In genomic region chr7:137879357-137880158, GRCh38 we compare ENCODE assay signal across 11 cellular contexts. TPM values are rescaled to one million over a fixed set of nuclear protein-coding genes. Genes with fewer than 3 reads are reported as not detected.
DNase-seq lines count a peak whose midpoint lies in the region; ATAC-seq and TF ChIP-seq lines count a peak whose summit lies in the region.
"Had no signal": no experiment of that assay in that cellular context is flagged by ENCODE, and none has a peak within 500 bp of the region (broad histone marks: within the 10 kb centered on the region; RNA-seq: fewer than 3 reads in every experiment).

No MANE protein-coding gene starts in this region.

- ATAC-seq in activated T-cell treated with anti-CD3 and anti-CD28 coated beads, Interleukin-2, amount 50 U/mL, for 72 hours (replicated peaks in 1 of 2), result peak; percentile 70 to 71
- no peak for ATAC-seq in activated T-cell treated with anti-CD3 and anti-CD28 coated beads, Interleukin-2, amount 50 U/mL, for 4 hours
- ATAC-seq in HG02588 (IDR thresholded peaks at IDR 0.05; ENCODE audit: unreplicated experiment) (no peak), GM19455 (IDR thresholded peaks at IDR 0.05; ENCODE audit: unreplicated experiment) (no peak)

- peak; percentile 52 to 70 for DNase-seq in activated T-cell treated with anti-CD3 and anti-CD28 coated beads, Interleukin-2, amount 50 U/mL, for 72 hours
- DNase-seq in activated T-cell treated with anti-CD3 and anti-CD28 coated beads, Interleukin-2, amount 50 U/mL, for 4 hours, result no peak
- no peak for DNase-seq in activated T-helper 2 cell treated with anti-CD3 and anti-CD28 coated beads, Interferon-gamma antibody, Interleukin-2, Interleukin-4, amounts not matched to agents 10 μg/mL and 5 μg/mL and 100 μg/mL, durations not matched to agents 14 hours and 24 hours and 36 hours (ENCODE audit: low spot score)
- no peak for DNase-seq in suprapubic skin (ENCODE audit: low spot score in 2 of 2)
- DNase-seq in NCI-H187 treated with DMSO at 0.1 percent for 48 hours (lab: John Stamatoyannopoulos, UW), result no peak
- DNase-seq: activated naive CD4-positive, alpha-beta T cell treated with anti-CD3 and anti-CD28 coated beads, Interleukin-2, amount 50 U/mL, for 16 hours; BE2C; Karpas-422 had no signal

- H3K9me3 Mint-ChIP-seq in activated T-cell treated with anti-CD3 and anti-CD28 coated beads, Interleukin-2, amount 50 U/mL, for 72 hours, result no peaks in the 10 kb centered on the region
- H3K9me3 Mint-ChIP-seq in activated T-cell treated with anti-CD3 and anti-CD28 coated beads, Interleukin-2, amount 50 U/mL, for 4 hours, result no peaks in the 10 kb centered on the region
- no peaks in the 10 kb centered on the region for H3K9me3 Mint-ChIP-seq in activated T-helper 2 cell treated with anti-CD3 and anti-CD28 coated beads, Interferon-gamma antibody, Interleukin-2, Interleukin-4, amounts not matched to agents 10 μg/mL and 5 μg/mL and 100 μg/mL, durations not matched to agents 14 hours and 24 hours and 36 hours

- TF ChIP-seq CTCF in suprapubic skin (IDR thresholded peaks at IDR 0.05), result no peak

- peak overlapping the region; percentile 52 for H3K27ac ChIP-seq in iPS-20b (ENCODE audit: low read length)
- H3K27ac ChIP-seq in suprapubic skin, result peak overlapping the region; percentile 58

- peak overlapping the region; percentile 63; the same call in 1 of the 2 replicates for H3K9ac ChIP-seq in iPS-20b (ENCODE audit: low read depth, low read length)

- intact Hi-C loops in activated T-helper 2 cell treated with anti-CD3 and anti-CD28 coated beads, Interferon-gamma antibody, Interleukin-2, Interleukin-4, amounts not matched to agents 10 μg/mL and 5 μg/mL and 100 μg/mL, durations not matched to agents 14 hours and 24 hours and 36 hours (cut with micrococcal nuclease), result no loop called here

- peak overlapping the region; percentile 55 to 72 for H3K4me3 Mint-ChIP-seq in activated T-cell treated with anti-CD3 and anti-CD28 coated beads, Interleukin-2, amount 50 U/mL, for 72 hours
- no peak overlapping the region for H3K4me3 Mint-ChIP-seq in activated T-cell treated with anti-CD3 and anti-CD28 coated beads, Interleukin-2, amount 50 U/mL, for 4 hours
- no peak overlapping the region for H3K4me3 Mint-ChIP-seq in activated T-helper 2 cell treated with anti-CD3 and anti-CD28 coated beads, Interferon-gamma antibody, Interleukin-2, Interleukin-4, amounts not matched to agents 10 μg/mL and 5 μg/mL and 100 μg/mL, durations not matched to agents 14 hours and 24 hours and 36 hours (ENCODE audit: low read depth)

- WGBS in suprapubic skin, result 74% methylated on average over 20 of the region's 20 CpGs

- H3K27me3 Mint-ChIP-seq in activated T-cell treated with anti-CD3 and anti-CD28 coated beads, Interleukin-2, amount 50 U/mL, for 72 hours (ENCODE audit: low read depth), result no peaks in the 10 kb centered on the region
- no peaks in the 10 kb centered on the region for H3K27me3 Mint-ChIP-seq in activated T-cell treated with anti-CD3 and anti-CD28 coated beads, Interleukin-2, amount 50 U/mL, for 4 hours (ENCODE audit: low read depth)
- H3K27me3 Mint-ChIP-seq in activated T-helper 2 cell treated with anti-CD3 and anti-CD28 coated beads, Interferon-gamma antibody, Interleukin-2, Interleukin-4, amounts not matched to agents 10 μg/mL and 5 μg/mL and 100 μg/mL, durations not matched to agents 14 hours and 24 hours and 36 hours (ENCODE audit: low read depth), result no peaks in the 10 kb centered on the region

- 0 out of 2 replicates have a peak overlapping the region, but pooled peaks have one; percentile 10 for H3K4me3 ChIP-seq in iPS-20b (ENCODE audit: low read length)
- no peak overlapping the region for H3K4me3 ChIP-seq in suprapubic skin

- H3K9me3 ChIP-seq in iPS-20b (ENCODE audit: insufficient read depth, low read depth, low read length), result peaks cover 9% of the 10 kb centered on the region; the same call in 1 of the 2 replicates
- H3K9me3 ChIP-seq in suprapubic skin, result no peaks in the 10 kb centered on the region
- H3K9me3 ChIP-seq: BE2C had no signal

- peaks cover 57% of the 10 kb centered on the region for H3K36me3 ChIP-seq in iPS-20b (ENCODE audit: insufficient read depth, low read depth, low read length)
- H3K36me3 ChIP-seq in suprapubic skin, result peaks cover 66% of the 10 kb centered on the region

- H3K27me3 ChIP-seq in iPS-20b (ENCODE audit: insufficient read depth, low read length) (no peaks in the 10 kb centered on the region), suprapubic skin (no peaks in the 10 kb centered on the region)
- H3K27me3 ChIP-seq: BE2C had no signal

- H3K4me1 ChIP-seq in iPS-20b (ENCODE audit: insufficient read depth, low read length) (peaks cover 60% of the 10 kb centered on the region), suprapubic skin (peaks cover 16% of the 10 kb centered on the region)

- TF ChIP-seq POLR2A in suprapubic skin (IDR thresholded peaks at IDR 0.05), result no peak

- peaks cover 11 to 12% of the 10 kb centered on the region in 2 donors for H3K36me3 Mint-ChIP-seq in activated T-cell treated with anti-CD3 and anti-CD28 coated beads, Interleukin-2, amount 50 U/mL, for 72 hours (ENCODE audit: insufficient read depth in 2 of 2)
- H3K36me3 Mint-ChIP-seq in activated T-cell treated with anti-CD3 and anti-CD28 coated beads, Interleukin-2, amount 50 U/mL, for 4 hours (ENCODE audit: insufficient read depth), result peaks cover 49% of the 10 kb centered on the region
- H3K36me3 Mint-ChIP-seq in activated T-helper 2 cell treated with anti-CD3 and anti-CD28 coated beads, Interferon-gamma antibody, Interleukin-2, Interleukin-4, amounts not matched to agents 10 μg/mL and 5 μg/mL and 100 μg/mL, durations not matched to agents 14 hours and 24 hours and 36 hours (ENCODE audit: low read depth), result peaks cover 64% of the 10 kb centered on the region

- TF ChIP-seq EP300 in suprapubic skin (IDR thresholded peaks at IDR 0.05), result no peak

- H3K4me1 Mint-ChIP-seq in activated T-cell treated with anti-CD3 and anti-CD28 coated beads, Interleukin-2, amount 50 U/mL, for 72 hours (ENCODE audit: low read depth), result peaks cover 45% of the 10 kb centered on the region
- no peaks in the 10 kb centered on the region for H3K4me1 Mint-ChIP-seq in activated T-cell treated with anti-CD3 and anti-CD28 coated beads, Interleukin-2, amount 50 U/mL, for 4 hours (ENCODE audit: low read depth)
- peaks cover 12% of the 10 kb centered on the region for H3K4me1 Mint-ChIP-seq in activated T-helper 2 cell treated with anti-CD3 and anti-CD28 coated beads, Interferon-gamma antibody, Interleukin-2, Interleukin-4, amounts not matched to agents 10 μg/mL and 5 μg/mL and 100 μg/mL, durations not matched to agents 14 hours and 24 hours and 36 hours (ENCODE audit: low read depth)

- peak overlapping the region; percentile 91 for H3K27ac Mint-ChIP-seq in activated T-cell treated with anti-CD3 and anti-CD28 coated beads, Interleukin-2, amount 50 U/mL, for 72 hours
- H3K27ac Mint-ChIP-seq in activated T-helper 2 cell treated with anti-CD3 and anti-CD28 coated beads, Interferon-gamma antibody, Interleukin-2, Interleukin-4, amounts not matched to agents 10 μg/mL and 5 μg/mL and 100 μg/mL, durations not matched to agents 14 hours and 24 hours and 36 hours, result peak overlapping the region; percentile 57

RNA-seq across cellular contexts. Expression of gene DGKI, which starts 32.8 kb away (rescaled TPM):
- 10 to 100 TPM; 17.8 to 18.2 TPM for total RNA-seq in activated T-cell treated with anti-CD3 and anti-CD28 coated beads, Interleukin-2, amount 50 U/mL, for 72 hours
- 1 to 10 TPM; 1.2 to 4.3 (median 1.3) TPM for total RNA-seq in activated T-cell treated with anti-CD3 and anti-CD28 coated beads, Interleukin-2, amount 50 U/mL, for 4 hours
- total RNA-seq in activated T-helper 2 cell treated with anti-CD3 and anti-CD28 coated beads, Interferon-gamma antibody, Interleukin-2, Interleukin-4, amounts not matched to agents 10 μg/mL and 5 μg/mL and 100 μg/mL, durations not matched to agents 14 hours and 24 hours and 36 hours, result 2.8 and 3.9 TPM in 2 replicates
- total RNA-seq in suprapubic skin, result 1 to 10 TPM in 3 of 4 donors, under 1 TPM in 1; 0.42 to 6.2 (median 2.0) TPM

Comparison
In these comparisons a context has a peak if more than half of its experiments do, and no peak if none do; other contexts are left out.
1. ATAC-seq: peak in activated T-cell treated with anti-CD3 and anti-CD28 coated beads, Interleukin-2, amount 50 U/mL, for 72 hours (2 of 2); none in activated T-cell treated with anti-CD3 and anti-CD28 coated beads, Interleukin-2, amount 50 U/mL, for 4 hours (0 of 2), HG02588 (single experiment) and GM19455 (single experiment).
2. DNase-seq: peak in activated T-cell treated with anti-CD3 and anti-CD28 coated beads, Interleukin-2, amount 50 U/mL, for 72 hours (2 of 2); none in activated T-cell treated with anti-CD3 and anti-CD28 coated beads, Interleukin-2, amount 50 U/mL, for 4 hours (single experiment), activated T-helper 2 cell treated with anti-CD3 and anti-CD28 coated beads, Interferon-gamma antibody, Interleukin-2, Interleukin-4, amounts not matched to agents 10 μg/mL and 5 μg/mL and 100 μg/mL, durations not matched to agents 14 hours and 24 hours and 36 hours (single experiment), suprapubic skin (0 of 2) and NCI-H187 treated with DMSO at 0.1 percent for 48 hours (single experiment).
3. H3K4me3 Mint-ChIP-seq: peak in activated T-cell treated with anti-CD3 and anti-CD28 coated beads, Interleukin-2, amount 50 U/mL, for 72 hours (2 of 2); none in activated T-cell treated with anti-CD3 and anti-CD28 coated beads, Interleukin-2, amount 50 U/mL, for 4 hours (single experiment) and activated T-helper 2 cell treated with anti-CD3 and anti-CD28 coated beads, Interferon-gamma antibody, Interleukin-2, Interleukin-4, amounts not matched to agents 10 μg/mL and 5 μg/mL and 100 μg/mL, durations not matched to agents 14 hours and 24 hours and 36 hours (single experiment).